ENCODE assay signal across 25 cellular contexts in genomic region chr9:95585824-95586223, GRCh38.
"Had no signal": no experiment of that assay in that cellular context is flagged by ENCODE, and none has a peak within 500 bp of the region (broad histone marks: within the 10 kb centered on the region; RNA-seq: fewer than 3 reads in every experiment).

No MANE protein-coding gene starts in this region.

- FAIRE-seq: endometrium, frontal cortex had no signal

- ATAC-seq: effector memory CD8-positive, alpha-beta T cell; left ventricle myocardium superior; lower lobe of right lung; mucosa of descending colon; natural killer cell treated with Interleukin-12 subunit alpha and Interleukin-12 subunit beta and Interleukin-15 and Interleukin-18, amount 100 ng/mL, for 72 hours; psoas muscle; right cardiac atrium; stimulated activated naive CD8-positive, alpha-beta T cell treated with anti-CD3 and anti-CD28 coated beads, Interleukin-15, amount 100 ng/mL, for 72 hours; upper lobe of right lung had no signal

- H3K9me3 ChIP-seq: esophagus squamous epithelium, lower lobe of right lung, mucosa of descending colon, psoas muscle, spleen, suprapubic skin, transverse colon, upper lobe of right lung, uterus had no signal

- H3K36me3 Mint-ChIP-seq: immature natural killer cell; naive B cell; natural killer cell treated with Interleukin-12 subunit alpha and Interleukin-12 subunit beta and Interleukin-15 and Interleukin-18, amount 100 ng/mL, for 72 hours had no signal

- H3K4me1 ChIP-seq: esophagus squamous epithelium, lower lobe of right lung, psoas muscle, spleen, suprapubic skin, upper lobe of right lung, uterus had no signal

- H3K4me1 Mint-ChIP-seq: immature natural killer cell; stimulated activated naive CD8-positive, alpha-beta T cell treated with anti-CD3 and anti-CD28 coated beads, Interleukin-15, amount 100 ng/mL, for 72 hours had no signal

- H3K27ac Mint-ChIP-seq: effector memory CD8-positive, alpha-beta T cell; immature natural killer cell; naive B cell; natural killer cell treated with Interleukin-12 subunit alpha and Interleukin-12 subunit beta and Interleukin-15 and Interleukin-18, amount 100 ng/mL, for 72 hours; stimulated activated naive CD8-positive, alpha-beta T cell treated with anti-CD3 and anti-CD28 coated beads, Interleukin-15, amount 100 ng/mL, for 72 hours had no signal

- H3K27ac ChIP-seq: esophagus squamous epithelium, lower lobe of right lung, psoas muscle, skin epidermis, spleen, suprapubic skin, transverse colon, upper lobe of right lung, uterus had no signal

- H3K27me3 ChIP-seq: spleen, suprapubic skin, transverse colon, upper lobe of right lung, uterus had no signal

- DNase-seq: cortex of kidney; effector memory CD8-positive, alpha-beta T cell; erythroblast; esophagus squamous epithelium; hypothalamus; immature natural killer cell; islet precursor cell; left ventricle myocardium superior; lower lobe of right lung; mucosa of descending colon; naive B cell; psoas muscle; right cardiac atrium; spleen; stimulated activated naive CD4-positive, alpha-beta T cell; stimulated activated naive CD8-positive, alpha-beta T cell treated with anti-CD3 and anti-CD28 coated beads, Interleukin-15, amount 100 ng/mL, for 72 hours; transverse colon; upper lobe of right lung; uterus had no signal

- H3K9me3 Mint-ChIP-seq: effector memory CD8-positive, alpha-beta T cell; immature natural killer cell; natural killer cell treated with Interleukin-12 subunit alpha and Interleukin-12 subunit beta and Interleukin-15 and Interleukin-18, amount 100 ng/mL, for 72 hours; neural crest cell; stimulated activated naive CD8-positive, alpha-beta T cell treated with anti-CD3 and anti-CD28 coated beads, Interleukin-15, amount 100 ng/mL, for 72 hours had no signal

- H3K36me3 ChIP-seq: esophagus squamous epithelium, lower lobe of right lung, spleen, suprapubic skin, transverse colon, upper lobe of right lung, uterus had no signal

- H3K4me3 ChIP-seq: esophagus squamous epithelium, lower lobe of right lung, mucosa of descending colon, psoas muscle, skin epidermis, spleen, suprapubic skin, transverse colon, upper lobe of right lung, uterus had no signal

- H3K4me3 Mint-ChIP-seq: effector memory CD8-positive, alpha-beta T cell; immature natural killer cell; naive B cell; natural killer cell treated with Interleukin-12 subunit alpha and Interleukin-12 subunit beta and Interleukin-15 and Interleukin-18, amount 100 ng/mL, for 72 hours; neural crest cell; stimulated activated naive CD8-positive, alpha-beta T cell treated with anti-CD3 and anti-CD28 coated beads, Interleukin-15, amount 100 ng/mL, for 72 hours had no signal
